ENCODE assay signal across 1 cellular context in genomic region chr10:116948530-116948870, GRCh38.
TF ChIP-seq lines count a peak whose summit lies in the region.

No MANE protein-coding gene starts in this region.

TF ChIP-seq in GM23338, 12 proteins besides CTCF, POLR2A, EP300 and RAD21 (continued from another document):
- TF ChIP-seq EZH2 (IDR thresholded peaks at IDR 0.05; ENCODE audit: low read depth, unreplicated experiment) = no peak
- TF ChIP-seq JUNB (IDR thresholded peaks at IDR 0.05; ENCODE audit: unreplicated experiment) = no peak
- TF ChIP-seq ZNF331 (CRISPR knock-in tag; IDR thresholded peaks at IDR 0.05; ENCODE audit: low read depth) = no peak
- no peak for TF ChIP-seq CREB1 (CRISPR knock-in tag; IDR thresholded peaks at IDR 0.05; ENCODE audit: low read depth)
- no peak for TF ChIP-seq STAT1 (IDR thresholded peaks at IDR 0.05; ENCODE audit: unreplicated experiment)
- no peak for TF ChIP-seq ZNF114 (CRISPR knock-in tag; IDR thresholded peaks at IDR 0.05)
- TF ChIP-seq ETS1 (IDR thresholded peaks at IDR 0.05) = no peak
- TF ChIP-seq POLR2AphosphoS5 (IDR thresholded peaks at IDR 0.05; ENCODE audit: low read depth) = no peak
- TF ChIP-seq EZH2phosphoT487 (IDR thresholded peaks at IDR 0.05; ENCODE audit: unreplicated experiment) = no peak
